Comparison of ENCODE assay signal across 24 cellular contexts in genomic region chr18:67400502-67401117, GRCh38.
DNase-seq lines count a peak whose midpoint lies in the region; ATAC-seq, FAIRE-seq and TF ChIP-seq lines count a peak whose summit lies in the region.
"Had no signal": no experiment of that assay in that cellular context is flagged by ENCODE, and none has a peak within 500 bp of the region (broad histone marks: within the 10 kb centered on the region; RNA-seq: fewer than 3 reads in every experiment).

No MANE protein-coding gene starts in this region.

- in situ Hi-C loops in astrocyte of the spinal cord (cut with HindIII; ENCODE audit: low sequenced_read_pairs): no loop called here

- intact Hi-C loops in breast epithelium (cut with DNase I; ENCODE audit: low total_unique reads): no loop called here

- DNase-seq in Karpas-422 (no peak), astrocyte of the spinal cord (ENCODE audit: low read depth, low spot score) (peak; percentile 73), fibroblast of the aortic adventitia (ENCODE audit: low read depth) (peak; percentile 49), NCI-H1105 treated with DMSO at 0.1 percent for 48 hours (lab: John Stamatoyannopoulos, UW) (no peak), breast epithelium (ENCODE audit: low spot score in 2 of 2) (no peak)
- DNase-seq: 8988T; activated CD4-positive, alpha-beta T cell treated with anti-CD3 and anti-CD28 coated beads for 1 hour; activated CD8-positive, alpha-beta T cell treated with anti-CD3 and anti-CD28 coated beads, Interleukin-2, amount 10 ng/mL, durations not matched to agents 7 days and 5 days; activated gamma-delta T cell; CD8-positive, alpha-beta T cell; cortex of kidney; GOT3; left colon; NCI-H1092 treated with DMSO at 0.1 percent for 48 hours; NCI-H1930; NCI-H2227 treated with DMSO at 0.1 percent for 48 hours; spleen; stimulated activated CD4-positive, alpha-beta T cell treated with anti-CD3 and anti-CD28 coated beads, Interleukin-2, amount 100 ng/mL, for 48 hours had no signal

- H3K4me1 ChIP-seq in Karpas-422 (ENCODE audit: low read length) (no peaks in the 10 kb centered on the region), breast epithelium (no peaks in the 10 kb centered on the region)
- H3K4me1 ChIP-seq: spleen, suprapubic skin had no signal

- ATAC-seq in GM21447 (IDR thresholded peaks at IDR 0.05; ENCODE audit: unreplicated experiment): no peak
- ATAC-seq in HG03442 (IDR thresholded peaks at IDR 0.05; ENCODE audit: unreplicated experiment): no peak
- ATAC-seq: activated CD8-positive, alpha-beta T cell treated with anti-CD3 and anti-CD28 coated beads, Interleukin-2, amount 10 ng/mL, durations not matched to agents 7 days and 5 days; CD8-positive, alpha-beta T cell; left colon; Right ventricle myocardium inferior; stimulated activated memory B cell treated with anti-CD40 and anti-IgM and Interleukin-4, amounts not matched to agents 10 μg/mL and 1 μg/mL and 100 μg/mL, for 72 hours had no signal

- no peak overlapping the region for H3K27ac ChIP-seq in Karpas-422 (ENCODE audit: low read length)
- no peak overlapping the region for H3K27ac ChIP-seq in breast epithelium
- H3K27ac ChIP-seq: spleen, suprapubic skin had no signal

- peak; percentile 96 for FAIRE-seq in A204.1 (lab: Jason Lieb, UNC)

- peak overlapping the region; percentile 32; the same call in 1 of the 2 replicates for H2AFZ ChIP-seq in Karpas-422 (ENCODE audit: low read length)

- H3K79me2 ChIP-seq in Karpas-422 (ENCODE audit: low read length): no peaks in the 10 kb centered on the region

- H3K27me3 ChIP-seq in Karpas-422 (ENCODE audit: low read length) (no peaks in the 10 kb centered on the region), breast epithelium (no peaks in the 10 kb centered on the region)
- H3K27me3 ChIP-seq: spleen, suprapubic skin had no signal

- no peak for TF ChIP-seq POLR2A in breast epithelium (IDR thresholded peaks at IDR 0.05)

- H3K9me3 ChIP-seq in Karpas-422 (ENCODE audit: low read length) (peaks cover 20% of the 10 kb centered on the region), breast epithelium (no peaks in the 10 kb centered on the region)

- H4K20me1 ChIP-seq in Karpas-422 (ENCODE audit: insufficient read depth, low read depth, low read length): no peaks in the 10 kb centered on the region

- H3K36me3 ChIP-seq in Karpas-422 (ENCODE audit: insufficient read depth, low read length) (no peaks in the 10 kb centered on the region), breast epithelium (no peaks in the 10 kb centered on the region)
- H3K36me3 ChIP-seq: spleen, suprapubic skin had no signal

- no peaks in the 10 kb centered on the region for H3K9me2 ChIP-seq in Karpas-422 (replicated peaks; ENCODE audit: insufficient read depth, low read length)

- H3K4me3 ChIP-seq in Karpas-422 (ENCODE audit: low read length) (no peak overlapping the region), astrocyte of the spinal cord (ENCODE audit: low read depth, low read length) (no peak overlapping the region), fibroblast of the aortic adventitia (ENCODE audit: low read depth, low read length) (no peak overlapping the region), breast epithelium (no peak overlapping the region)
- H3K4me3 ChIP-seq: spleen, suprapubic skin had no signal

- H3K4me2 ChIP-seq in Karpas-422 (ENCODE audit: low read depth, low read length, poor library complexity, severe bottlenecking): no peak overlapping the region

- no peak overlapping the region for H3K9ac ChIP-seq in Karpas-422 (ENCODE audit: low read length)

- TF ChIP-seq CTCF in astrocyte of the spinal cord (IDR thresholded peaks at IDR 0.05; ENCODE audit: low read depth, low read length) (no peak), fibroblast of the aortic adventitia (IDR thresholded peaks at IDR 0.05; ENCODE audit: insufficient read depth, low read length) (no peak), breast epithelium (IDR thresholded peaks at IDR 0.05) (no peak)

Comparison
In these comparisons a context has a peak if more than half of its experiments do, and no peak if none do; other contexts are left out.
1. DNase-seq: peak in astrocyte of the spinal cord (single experiment) and fibroblast of the aortic adventitia (single experiment); none in Karpas-422 (single experiment), NCI-H1105 treated with DMSO at 0.1 percent for 48 hours (single experiment) and breast epithelium (0 of 2).